In genomic region chr7:142537760-142538159, GRCh38 we compare ENCODE assay signal across 21 cellular contexts.
"Had no signal": no experiment of that assay in that cellular context is flagged by ENCODE, and none has a peak within 500 bp of the region (broad histone marks: within the 10 kb centered on the region; RNA-seq: fewer than 3 reads in every experiment).

No MANE protein-coding gene starts in this region.

- H3K4me3 ChIP-seq: ascending aorta, colonic mucosa, gastrocnemius medialis, left ventricle myocardium inferior, prostate gland, skin epidermis, suprapubic skin, vagina had no signal

- DNase-seq: activated CD4-positive, alpha-beta T cell treated with anti-CD3 and anti-CD28 coated beads, Interleukin-2, amount 50 U/mL, for 48 hours; activated CD8-positive, alpha-beta memory T cell treated with anti-CD3 and anti-CD28 coated beads, Interleukin-2, amount 50 U/mL, for 48 hours; activated effector memory CD4-positive, alpha-beta T cell treated with anti-CD3 and anti-CD28 coated beads, Interleukin-2, amount 50 U/mL, for 16 hours; activated T-cell treated with anti-CD3 and anti-CD28 coated beads, Interleukin-2, amount 50 U/mL, for 48 hours; colonic mucosa; erythroblast; gastrocnemius medialis; head of caudate nucleus; kidney; left ventricle myocardium inferior; occipital lobe; right cardiac atrium; stimulated activated naive CD8-positive, alpha-beta T cell treated with anti-CD3 and anti-CD28 coated beads, Interleukin-15, Interleukin-2, amounts not matched to agents 100 U/mL and 50 U/mL, for 24 hours had no signal

- H3K9me3 ChIP-seq: ascending aorta, colonic mucosa, gastrocnemius medialis, left ventricle myocardium inferior, prostate gland, suprapubic skin, vagina had no signal

- H3K4me3 Mint-ChIP-seq: central memory CD8-positive, alpha-beta T cell had no signal

- H3K27me3 Mint-ChIP-seq: central memory CD8-positive, alpha-beta T cell had no signal

- H3K9me3 Mint-ChIP-seq: central memory CD8-positive, alpha-beta T cell; T-helper 2 cell treated with Interferon-gamma antibody and Interleukin-4, amounts not matched to agents 5 μg/mL and 100 μg/mL, for 36 hours had no signal

- ATAC-seq: gastrocnemius medialis; right cardiac atrium; stimulated activated naive CD8-positive, alpha-beta T cell treated with anti-CD3 and anti-CD28 coated beads, Interleukin-15, Interleukin-2, amounts not matched to agents 100 U/mL and 50 U/mL, for 24 hours had no signal

- H3K27ac ChIP-seq: ascending aorta, colonic mucosa, gastrocnemius medialis, left ventricle myocardium inferior, prostate gland, skin epidermis, suprapubic skin, vagina had no signal

- H3K4me1 ChIP-seq: ascending aorta, colonic mucosa, gastrocnemius medialis, left ventricle myocardium inferior, prostate gland, vagina had no signal

- H3K36me3 ChIP-seq: ascending aorta, colonic mucosa, gastrocnemius medialis, left ventricle myocardium inferior, prostate gland, suprapubic skin, vagina had no signal

- FAIRE-seq: kidney, TTC549 had no signal

- H3K27ac Mint-ChIP-seq: T-helper 2 cell treated with Interferon-gamma antibody and Interleukin-4, amounts not matched to agents 5 μg/mL and 100 μg/mL, for 36 hours had no signal

- H3K27me3 ChIP-seq: ascending aorta, gastrocnemius medialis, suprapubic skin, vagina had no signal
